8 cellular contexts compared by ENCODE assay signal in genomic region chrX:119755981-119756533, GRCh38.
DNase-seq lines count a peak whose midpoint lies in the region; ATAC-seq and TF ChIP-seq lines count a peak whose summit lies in the region.

No MANE protein-coding gene starts in this region.

- DNase-seq in NK-92 treated with Interleukin-12 subunit alpha and Interleukin-12 subunit beta, amount 100 ng/mL, for 24 hours (lab: John Stamatoyannopoulos, UW) = peak; percentile 13
- DNase-seq in NK-92 (lab: John Stamatoyannopoulos, UW; ENCODE audit: unreplicated experiment) (no peak), medulla oblongata (ENCODE audit: extremely low spot score) (peak; percentile 31), NCI-H1417 treated with DMSO at 0.1 percent for 48 hours (lab: John Stamatoyannopoulos, UW) (no peak), Ammon's horn (ENCODE audit: low spot score) (no peak), brain microvascular endothelial cell (no peak)
- DNase-seq in activated CD4-positive, alpha-beta T cell treated with anti-CD3 and anti-CD28 coated beads for 1 hour = peak; percentile 10

- ATAC-seq in HG03378 (IDR thresholded peaks at IDR 0.05; ENCODE audit: unreplicated experiment) = peak; percentile 72

- no peak overlapping the region for H3K27ac ChIP-seq in brain microvascular endothelial cell

- no peak for TF ChIP-seq CTCF in brain microvascular endothelial cell (IDR thresholded peaks at IDR 0.05; ENCODE audit: low read depth, low read length, missing control alignments)

- H3K4me3 ChIP-seq in brain microvascular endothelial cell (ENCODE audit: low read depth, low read length) = no peak overlapping the region

- in situ Hi-C loops in brain microvascular endothelial cell (cut with HindIII; ENCODE audit: low pct_ligation_motif_present, low sequenced_read_pairs) = no loop called here

- no peaks in the 10 kb centered on the region for H3K27me3 ChIP-seq in brain microvascular endothelial cell (replicated peaks)

- no peaks in the 10 kb centered on the region for H3K36me3 ChIP-seq in brain microvascular endothelial cell (replicated peaks)

Comparison
In these comparisons a context has a peak if more than half of its experiments do, and no peak if none do; other contexts are left out.
1. DNase-seq: peak in NK-92 treated with Interleukin-12 subunit alpha and Interleukin-12 subunit beta, amount 100 ng/mL, for 24 hours (single experiment), activated CD4-positive, alpha-beta T cell treated with anti-CD3 and anti-CD28 coated beads for 1 hour (single experiment) and medulla oblongata (single experiment); none in NK-92 (single experiment), NCI-H1417 treated with DMSO at 0.1 percent for 48 hours (single experiment), Ammon's horn (single experiment) and brain microvascular endothelial cell (single experiment).